ENCODE assay signal across 23 cellular contexts in genomic region chr5:68220914-68221313, GRCh38.
"Had no signal": no experiment of that assay in that cellular context is flagged by ENCODE, and none has a peak within 500 bp of the region (broad histone marks: within the 10 kb centered on the region; RNA-seq: fewer than 3 reads in every experiment).

No MANE protein-coding gene starts in this region.

- H3K9me3 ChIP-seq: gastrocnemius medialis, neutrophil, sigmoid colon, tibial nerve had no signal

- DNase-seq: activated CD4-positive, alpha-beta T cell treated with anti-CD3 and anti-CD28 coated beads for 4 hours; activated CD4-positive, alpha-beta T cell treated with anti-CD3 and anti-CD28 coated beads, Interleukin-2, amount 50 U/mL, for 4 hours; activated naive CD4-positive, alpha-beta T cell; activated T-cell treated with anti-CD3 and anti-CD28 coated beads for 4 hours; activated T-cell treated with anti-CD3 and anti-CD28 coated beads, Interleukin-2, amount 50 U/mL, for 72 hours; gastrocnemius medialis; head of caudate nucleus; hypothalamus; immature natural killer cell; kidney; left colon; mesenchymal stem cell; sigmoid colon; stimulated activated CD4-positive, alpha-beta T cell treated with anti-CD3 and anti-CD28 coated beads, Interleukin-15, amount 100 ng/mL, for 24 hours; stimulated activated CD4-positive, alpha-beta T cell treated with anti-CD3 and anti-CD28 coated beads, Interleukin-2, amount 100 ng/mL, for 24 hours; stimulated activated naive CD4-positive, alpha-beta T cell; SW 1271; T-helper 9 cell had no signal

- H3K27ac ChIP-seq: epithelial cell of prostate, neutrophil, VCaP had no signal

- H3K36me3 ChIP-seq: neutrophil had no signal

- H3K27me3 ChIP-seq: gastrocnemius medialis, neutrophil, sigmoid colon, tibial nerve had no signal

- ATAC-seq: activated naive CD4-positive, alpha-beta T cell treated with anti-CD3 and anti-CD28 coated beads, Interleukin-2, amount 50 U/mL, for 72 hours; activated T-cell treated with anti-CD3 and anti-CD28 coated beads, Interleukin-2, amount 50 U/mL, for 72 hours; gastrocnemius medialis; left colon had no signal
